Comparison of ENCODE assay signal across 24 cellular contexts in genomic region chr7:19290066-19290465, GRCh38.
"Had no signal": no experiment of that assay in that cellular context is flagged by ENCODE, and none has a peak within 500 bp of the region (broad histone marks: within the 10 kb centered on the region; RNA-seq: fewer than 3 reads in every experiment).

No MANE protein-coding gene starts in this region.

- FAIRE-seq: endothelial cell of umbilical vein, TTC549 had no signal

- ATAC-seq: activated naive CD4-positive, alpha-beta T cell treated with anti-CD3 and anti-CD28 coated beads, Interleukin-2, amount 50 U/mL, for 72 hours; activated T-cell treated with anti-CD3 and anti-CD28 coated beads, Interleukin-2, amount 50 U/mL, for 72 hours; WTC11 had no signal

- DNase-seq: activated CD4-positive, alpha-beta memory T cell treated with anti-CD3 and anti-CD28 coated beads, Interleukin-2, amount 10 ng/mL, durations not matched to agents 7 days and 5 days; activated CD4-positive, alpha-beta T cell treated with anti-CD3 and anti-CD28 coated beads for 1 hour; activated CD4-positive, alpha-beta T cell treated with anti-CD3 and anti-CD28 coated beads for 4 hours; activated CD4-positive, alpha-beta T cell treated with anti-CD3 and anti-CD28 coated beads, Interleukin-2, amount 10 ng/mL, durations not matched to agents 7 days and 5 days; activated CD4-positive, alpha-beta T cell treated with anti-CD3 and anti-CD28 coated beads, Interleukin-2, amount 50 U/mL, for 4 hours; activated CD8-positive, alpha-beta memory T cell treated with anti-CD3 and anti-CD28 coated beads, Interleukin-2, amount 50 U/mL, for 48 hours; activated gamma-delta T cell; activated naive CD4-positive, alpha-beta T cell; activated naive CD4-positive, alpha-beta T cell treated with anti-CD3 and anti-CD28 coated beads, Interleukin-2, amount 10 ng/mL, durations not matched to agents 7 days and 5 days; activated naive CD8-positive, alpha-beta T cell treated with anti-CD3 and anti-CD28 coated beads, Interleukin-2, amount 10 ng/mL, durations not matched to agents 7 days and 5 days; activated T-cell treated with anti-CD3 and anti-CD28 coated beads for 4 hours; activated T-cell treated with anti-CD3 and anti-CD28 coated beads, Interleukin-2, amount 50 U/mL, for 24 hours; activated T-cell treated with anti-CD3 and anti-CD28 coated beads, Interleukin-2, amount 50 U/mL, for 72 hours; central memory CD4-positive, alpha-beta T cell; cerebellar nuclear complex; colonic mucosa; effector CD8-positive, alpha-beta T cell; esophagus squamous epithelium; head of caudate nucleus; T-helper 2 cell had no signal
